Comparison of ENCODE assay signal across 9 cellular contexts in genomic region chr15:64813075-64813474, GRCh38. TPM values are rescaled to one million over a fixed set of nuclear protein-coding genes. Genes with fewer than 3 reads are reported as not detected.
DNase-seq lines count a peak whose midpoint lies in the region; ATAC-seq and TF ChIP-seq lines count a peak whose summit lies in the region.
"Had no signal": no experiment of that assay in that cellular context is flagged by ENCODE, and none has a peak within 500 bp of the region (broad histone marks: within the 10 kb centered on the region; RNA-seq: fewer than 3 reads in every experiment).

No MANE protein-coding gene starts in this region.

- TF ChIP-seq CTCF in GM23338 (conservative IDR thresholded peaks at IDR 0.05; ENCODE audit: low read depth in 2 of 2) (no peak), PC-3 (conservative IDR thresholded peaks at IDR 0.05; ENCODE audit: low read depth, low read length) (no peak), fibroblast of villous mesenchyme (IDR thresholded peaks at IDR 0.05; ENCODE audit: insufficient read depth, low read depth, low read length) (no peak), colonic mucosa (IDR thresholded peaks at IDR 0.05) (no peak), natural killer cell (IDR thresholded peaks at IDR 0.05) (no peak), spleen (IDR thresholded peaks at IDR 0.05 in 8 of 11, conservative IDR thresholded peaks at IDR 0.05 in 3 of 11) (no peak)

- H3K9me3 Mint-ChIP-seq in GM23338 (no peaks in the 10 kb centered on the region), natural killer cell (no peaks in the 10 kb centered on the region)

- CTCF ChIA-PET in PC-3 (lab: Charles Lee), result no interaction called here

- DNase-seq in COLO668 (lab: John Stamatoyannopoulos, UW; ENCODE audit: unreplicated experiment) (peak; percentile 9), GM23338 (ENCODE audit: low spot score) (no peak), PC-3 (peak; percentile 11), fibroblast of villous mesenchyme (ENCODE audit: low read depth) (peak; percentile 45), colonic mucosa (no peak), natural killer cell (no peak), spleen (no peak)
- DNase-seq in activated CD4-positive, CD25-positive, alpha-beta regulatory T cell (lab: John Stamatoyannopoulos, UW), result no peak

- H3K36me3 ChIP-seq in GM23338 (ENCODE audit: insufficient read depth) (peaks cover 18% of the 10 kb centered on the region), PC-3 (ENCODE audit: low read depth, low read length) (no peaks in the 10 kb centered on the region; the same call in 1 of the 2 replicates), colonic mucosa (no peaks in the 10 kb centered on the region), spleen (peaks cover 0 to 11% (median 0%) of the 10 kb centered on the region in 6 donors)

- H3K27me3 Mint-ChIP-seq in GM23338 (ENCODE audit: insufficient read depth, low read depth, poor library complexity) (peaks cover 35% of the 10 kb centered on the region), natural killer cell (ENCODE audit: low read depth in 2 of 2) (no peaks in the 10 kb centered on the region)

- H3K9me3 ChIP-seq in PC-3 (ENCODE audit: low read length), result no peaks in the 10 kb centered on the region
- no peaks in the 10 kb centered on the region for H3K9me3 ChIP-seq in colonic mucosa
- H3K9me3 ChIP-seq in spleen, result no peaks in the 10 kb centered on the region

- peaks cover 38% of the 10 kb centered on the region for H3F3A ChIP-seq in GM23338 (replicated peaks; ENCODE audit: low read depth)
- no peaks in the 10 kb centered on the region for H3F3A ChIP-seq in PC-3 (ENCODE audit: low read length, unreplicated experiment)

- H3K4me3 ChIP-seq in GM23338 (no peak overlapping the region), PC-3 (ENCODE audit: low read length) (no peak overlapping the region), fibroblast of villous mesenchyme (ENCODE audit: low read depth, low read length) (no peak overlapping the region), colonic mucosa (no peak overlapping the region), spleen (no peak overlapping the region)

- no peak overlapping the region; the same call in 2 of the 3 replicates for H3K4me3 Mint-ChIP-seq in GM23338
- no peak overlapping the region for H3K4me3 Mint-ChIP-seq in natural killer cell

- H3K27me3 ChIP-seq in GM23338 (ENCODE audit: insufficient read depth) (no peaks in the 10 kb centered on the region), PC-3 (ENCODE audit: low read length) (no peaks in the 10 kb centered on the region), colonic mucosa (no peaks in the 10 kb centered on the region), spleen (replicated peaks in 1 of 7) (no peaks in the 10 kb centered on the region)

- 0 out of 2 replicates have a peak, but pooled peaks cover under 1% of the 10 kb centered on the region for H4K20me1 ChIP-seq in GM23338 (replicated peaks; ENCODE audit: insufficient read depth)
- H4K20me1 ChIP-seq in PC-3 (ENCODE audit: low read length), result no peaks in the 10 kb centered on the region

- H3K27ac Mint-ChIP-seq in GM23338 (peak overlapping the region; percentile 49), natural killer cell (no peak overlapping the region)

- H3K36me3 Mint-ChIP-seq in GM23338 (ENCODE audit: low read depth), result peaks cover 40% of the 10 kb centered on the region
- no peaks in the 10 kb centered on the region for H3K36me3 Mint-ChIP-seq in natural killer cell

- TF ChIP-seq POLR2A in spleen (IDR thresholded peaks at IDR 0.05), result no peak

- WGBS in spleen, 5 donors, result 42 to 66% (median 60%) methylated on average over 6 of the region's 6 CpGs

- no TSS peak for BruUV-seq in PC-3 (replicated peaks; lab: Mats Ljungman, UMichigan)

- H3K9me2 ChIP-seq in GM23338 (ENCODE audit: insufficient read depth) (no peaks in the 10 kb centered on the region), PC-3 (replicated peaks; ENCODE audit: low read length) (no peaks in the 10 kb centered on the region)

- no peak overlapping the region for H3K9ac ChIP-seq in PC-3 (ENCODE audit: low read length)
- no peak overlapping the region for H3K9ac ChIP-seq in colonic mucosa (ENCODE audit: low read depth in 2 of 2, low read length in 2 of 2)

- H3K4me1 Mint-ChIP-seq in GM23338 (peaks cover 64% of the 10 kb centered on the region), natural killer cell (peaks cover 0 to 7% of the 10 kb centered on the region in 2 donors)

- H2AFZ ChIP-seq in GM23338, result no peak overlapping the region
- no peak overlapping the region for H2AFZ ChIP-seq in PC-3 (ENCODE audit: low read length)

- ATAC-seq in GM23338 (no peak), PC-3 (no peak), natural killer cell (no peak)

- POLR2A ChIA-PET in PC-3 (lab: Charles Lee; ENCODE audit: unreplicated experiment), result no interaction called here

- intact Hi-C loops in PC-3 (cut with micrococcal nuclease) (no loop called here), colonic mucosa (cut with DNase I) (no loop called here), natural killer cell (cut with micrococcal nuclease) (loop anchor here (10.0 kb wide), 1 partner anchor 48 kb away; no protein-coding TSS in a partner anchor), spleen (cut with DNase I; ENCODE audit: low total_unique reads) (no loop called here)

- peak overlapping the region; percentile 38; the same call in 1 of the 2 replicates for H3K4me2 ChIP-seq in GM23338
- no peak overlapping the region for H3K4me2 ChIP-seq in PC-3 (ENCODE audit: low read length)

- H3K27ac ChIP-seq in GM23338 (ENCODE audit: low read depth), result peak overlapping the region; percentile 100; the same call in 1 of the 2 replicates
- no peak overlapping the region for H3K27ac ChIP-seq in PC-3 (ENCODE audit: low read length)
- no peak overlapping the region for H3K27ac ChIP-seq in colonic mucosa
- H3K27ac ChIP-seq in spleen, result no peak overlapping the region
- H3K27ac ChIP-seq: HL-60 had no signal

- H3K79me2 ChIP-seq in GM23338 (replicated peaks; ENCODE audit: insufficient read depth) (0 out of 2 replicates have a peak, but pooled peaks cover 5% of the 10 kb centered on the region), PC-3 (ENCODE audit: low read length) (no peaks in the 10 kb centered on the region)

- peaks cover 34% of the 10 kb centered on the region for H3K4me1 ChIP-seq in GM23338 (ENCODE audit: insufficient read depth)
- no peaks in the 10 kb centered on the region for H3K4me1 ChIP-seq in PC-3 (ENCODE audit: insufficient read depth, low read length)
- no peaks in the 10 kb centered on the region for H3K4me1 ChIP-seq in colonic mucosa
- H3K4me1 ChIP-seq in spleen, result peaks cover 0 to 17% (median 6%) of the 10 kb centered on the region in 6 donors

TF ChIP-seq in GM23338, 12 proteins besides CTCF, POLR2A, EP300 and RAD21 (continues in another document):
- TF ChIP-seq REST (IDR thresholded peaks at IDR 0.05; ENCODE audit: unreplicated experiment) (no peak), EZH2 (IDR thresholded peaks at IDR 0.05; ENCODE audit: low read depth, unreplicated experiment) (no peak), JUNB (IDR thresholded peaks at IDR 0.05; ENCODE audit: unreplicated experiment) (no peak), POLR2AphosphoS5 (IDR thresholded peaks at IDR 0.05; ENCODE audit: low read depth) (no peak)

RNA-seq across cellular contexts. Expression of gene PIF1, which starts 12.4 kb away (rescaled TPM):
- 193 and 200 TPM in 2 replicates for total RNA-seq in GM23338 (2014; rRNA removed; shearing (Covaris generic))
- polyA plus RNA-seq in GM23338 (2016; fragmentation: Nextera tagmentation; extraction: Ambion mirVana), result 106 and 116 TPM in 2 replicates
- 43.5 and 45.3 TPM in 2 replicates for total RNA-seq in PC-3 (2014; rRNA removed)
- total RNA-seq in fibroblast of villous mesenchyme, result 9.7 and 11.2 TPM in 2 replicates
- 10 to 100 TPM in 1 of 2 donors, 1 to 10 TPM in 1; 6.1 to 20.7 TPM for total RNA-seq in colonic mucosa
- total RNA-seq in natural killer cell, result 10 to 100 TPM in 1 of 3 donors, 1 to 10 TPM in 2; 6.2 to 23.9 (median 9.7) TPM
- total RNA-seq in spleen, result 10 to 100 TPM in 1 of 7 donors, 1 to 10 TPM in 6; 3.8 to 10.3 (median 6.6) TPM
- polyA plus RNA-seq in spleen, result 1 to 10 TPM; 5.9 to 7.9 (median 7.7) TPM

RNA-seq across cellular contexts. Expression of gene PLEKHO2, which starts 28.6 kb away (rescaled TPM):
- total RNA-seq in GM23338 (2014; rRNA removed; shearing (Covaris generic)), result 27.8 and 29.4 TPM in 2 replicates
- polyA plus RNA-seq in GM23338 (2016; fragmentation: Nextera tagmentation; extraction: Ambion mirVana) (9.0 TPM in 2 replicates), spleen (100 to 1,000 TPM in 1 of 3 donors, 10 to 100 TPM in 2; 33.9 to 130 (median 40.3) TPM)
- total RNA-seq in PC-3 (2014; rRNA removed) (3.7 and 4.3 TPM in 2 replicates), fibroblast of villous mesenchyme (30.9 and 48.8 TPM in 2 replicates), colonic mucosa (10 to 100 TPM in 1 of 2 donors, 1 to 10 TPM in 1; 4.4 to 13.6 TPM), natural killer cell (10 to 100 TPM; 35.3 to 53.4 (median 49.8) TPM), spleen (100 to 1,000 TPM; 124 to 249 (median 156) TPM)

RNA-seq across cellular contexts. Expression of gene RBPMS2, which starts 37.7 kb away (rescaled TPM):
- 36.9 and 53.3 TPM in 2 replicates for total RNA-seq in GM23338 (2014; rRNA removed; shearing (Covaris generic))
- 171 and 179 TPM in 2 replicates for polyA plus RNA-seq in GM23338 (2016; fragmentation: Nextera tagmentation; extraction: Ambion mirVana)
- not detected in 2 replicates for total RNA-seq in PC-3 (2014; rRNA removed)
- under 0.01 TPM in 1 of 2 replicates, not detected in the other for total RNA-seq in fibroblast of villous mesenchyme
- total RNA-seq in colonic mucosa, result 10 to 100 TPM in 1 of 2 donors, 1 to 10 TPM in 1; 1.3 to 14.5 TPM
- total RNA-seq in natural killer cell, result 10 to 100 TPM in 2 of 3 donors, 1 to 10 TPM in 1; 7.2 to 25.8 (median 14.7) TPM
- total RNA-seq in spleen, result 1 to 10 TPM; 1.2 to 6.0 (median 3.3) TPM
- 1 to 10 TPM; 1.0 to 3.0 (median 1.2) TPM for polyA plus RNA-seq in spleen

Comparison
In these comparisons a context has a peak if more than half of its experiments do, and no peak if none do; other contexts are left out.
1. DNase-seq: peak in COLO668 (single experiment), PC-3 (single experiment) and fibroblast of villous mesenchyme (single experiment); none in GM23338 (single experiment), colonic mucosa (single experiment), activated CD4-positive, CD25-positive, alpha-beta regulatory T cell (0 of 4), natural killer cell (single experiment) and spleen (single experiment).